Comparison of ENCODE assay signal across 12 cellular contexts in genomic region chr4:123299212-123299651, GRCh38.
A peak's percentile ranks its signal among the peaks of the same experiment; 100 is the strongest.
DNase-seq lines count a peak whose midpoint lies in the region; ATAC-seq, FAIRE-seq and TF ChIP-seq lines count a peak whose summit lies in the region.
"Had no signal": no experiment of that assay in that cellular context is flagged by ENCODE, and none has a peak within 500 bp of the region (broad histone marks: within the 10 kb centered on the region; RNA-seq: fewer than 3 reads in every experiment).

No MANE protein-coding gene starts in this region.

- no peaks in the 10 kb centered on the region for H3K27me3 ChIP-seq in adipocyte (replicated peaks; ENCODE audit: control insufficient read depth, insufficient read depth, low read length)
- H3K27me3 ChIP-seq in skeletal muscle tissue (ENCODE audit: control insufficient read depth in 3 of 3, insufficient read depth in 3 of 3, low read length in 3 of 3): no peaks in the 10 kb centered on the region

- H3K9ac ChIP-seq in adipocyte (ENCODE audit: low read length) (peak overlapping the region; percentile 69), skeletal muscle tissue (ENCODE audit: low read depth in 1 of 3, low read length in 3 of 3) (no peak overlapping the region)

- H3K9me3 ChIP-seq in adipocyte (ENCODE audit: control insufficient read depth, low read length): no peaks in the 10 kb centered on the region
- H3K9me3 ChIP-seq in skeletal muscle tissue (ENCODE audit: control insufficient read depth in 3 of 3, low read length in 3 of 3): no peaks in the 10 kb centered on the region

- H3K4me3 ChIP-seq in adipocyte (ENCODE audit: low read length): peak overlapping the region; percentile 40
- H3K4me3 ChIP-seq in skeletal muscle tissue (ENCODE audit: low read length in 3 of 3): no peak overlapping the region

- FAIRE-seq in GM12892 (lab: Jason Lieb, UNC): no peak

- no peak for TF ChIP-seq POLR2A in GM12892 (IDR thresholded peaks at IDR 0.05; ENCODE audit: low read depth, low read length)

- H3K4me1 ChIP-seq in adipocyte (ENCODE audit: control insufficient read depth, insufficient read depth, low read length) (peaks cover 54% of the 10 kb centered on the region), skeletal muscle tissue (ENCODE audit: control insufficient read depth in 3 of 3, insufficient read depth in 3 of 3, low read length in 3 of 3) (peaks cover 0 to 2% (median 0%) of the 10 kb centered on the region in 3 donors)

- H3K36me3 ChIP-seq in adipocyte (ENCODE audit: control insufficient read depth, insufficient read depth, low read length, severe bottlenecking) (no peaks in the 10 kb centered on the region), skeletal muscle tissue (ENCODE audit: control insufficient read depth in 3 of 3, insufficient read depth in 3 of 3, low read length in 3 of 3) (no peaks in the 10 kb centered on the region)

- DNase-seq in adipocyte (ENCODE audit: low read depth): peak; percentile 96
- peak; percentile 51 for DNase-seq in foreskin melanocyte
- no peak for DNase-seq in activated naive CD4-positive, alpha-beta T cell (lab: John Stamatoyannopoulos, UW)
- no peak for DNase-seq in NCI-H1436 (lab: John Stamatoyannopoulos, UW)
- DNase-seq in GM12892 (ENCODE audit: insufficient read length): no peak
- DNase-seq: activated CD4-positive, alpha-beta T cell treated with anti-CD3 and anti-CD28 coated beads, Interleukin-2, amount 50 U/mL, for 1 hour; anterior cingulate cortex; glutamatergic neuron; NCI-H146; stimulated activated naive CD8-positive, alpha-beta T cell treated with anti-CD3 and anti-CD28 coated beads, Interleukin-15, amount 100 ng/mL, for 72 hours had no signal

- peak overlapping the region; percentile 51 for H3K27ac ChIP-seq in skeletal muscle tissue (ENCODE audit: low read depth, low read length)

- ATAC-seq in HG02610 (IDR thresholded peaks at IDR 0.05; ENCODE audit: unreplicated experiment): peak; percentile 38
- ATAC-seq: stimulated activated naive CD8-positive, alpha-beta T cell treated with anti-CD3 and anti-CD28 coated beads, Interleukin-15, amount 100 ng/mL, for 72 hours had no signal

Comparison
In these comparisons a context has a peak if more than half of its experiments do, and no peak if none do; other contexts are left out.
1. DNase-seq: peak in adipocyte (single experiment) and foreskin melanocyte (single experiment); none in activated naive CD4-positive, alpha-beta T cell (0 of 4), NCI-H1436 (single experiment) and GM12892 (single experiment).